In the genomic region with DNA sequence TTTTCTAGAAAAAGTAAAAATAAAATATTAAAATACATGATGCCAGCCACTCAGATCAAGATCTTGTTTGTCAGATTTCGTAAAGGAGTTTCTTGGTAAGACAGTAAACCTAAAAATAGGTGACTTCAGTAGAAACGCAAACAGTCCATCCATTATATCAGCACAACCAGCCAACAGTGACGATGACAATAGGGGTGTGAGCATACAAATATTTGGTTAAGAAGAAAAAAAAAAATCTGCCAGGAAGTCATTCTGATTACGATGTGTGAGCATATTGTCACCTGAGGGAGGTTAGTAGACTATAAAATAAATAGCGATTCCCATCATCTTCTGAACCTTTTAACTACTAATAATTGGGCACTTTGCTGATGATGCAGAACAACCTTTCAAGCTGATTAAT, we compare ENCODE assay signal across 25 cellular contexts. TPM values are rescaled to one million over a fixed set of nuclear protein-coding genes. Genes with fewer than 3 reads are reported as not detected.
DNase-seq lines count a peak whose midpoint lies in the region; ATAC-seq and FAIRE-seq lines count a peak whose summit lies in the region.
"Had no signal": no experiment of that assay in that cellular context is flagged by ENCODE, and none has a peak within 500 bp of the region (broad histone marks: within the 10 kb centered on the region; RNA-seq: fewer than 3 reads in every experiment).

No MANE protein-coding gene starts in this region.

- peak; percentile 99 for FAIRE-seq in islet of Langerhans (lab: Jason Lieb, UNC)
- FAIRE-seq: RCC 7860 had no signal

- no peaks in the 10 kb centered on the region for H3K9me3 ChIP-seq in SJCRH30 (replicated peaks)
- H3K9me3 ChIP-seq: breast epithelium, lower lobe of right lung, thyroid gland had no signal

- no peaks in the 10 kb centered on the region for H3K36me3 ChIP-seq in SJCRH30
- H3K36me3 ChIP-seq: breast epithelium, lower lobe of right lung, thyroid gland had no signal

- H3K27ac ChIP-seq in SJCRH30 = no peak overlapping the region
- H3K27ac ChIP-seq: breast epithelium, lower lobe of right lung, skin epidermis, thyroid gland had no signal

- peak; percentile 94 for DNase-seq in DMS53 (lab: John Stamatoyannopoulos, UW)
- DNase-seq in NCI-H1417 (lab: John Stamatoyannopoulos, UW) = peak in 2 of 3 experiments; percentile 69 to 96
- peak; percentile 36 for DNase-seq in NCI-H345 treated with DMSO at 0.1 percent for 48 hours (lab: John Stamatoyannopoulos, UW; ENCODE audit: unreplicated experiment)
- DNase-seq in SJCRH30 = no peak
- DNase-seq: activated CD4-positive, alpha-beta T cell treated with anti-CD3 and anti-CD28 coated beads, Interleukin-2, amount 50 U/mL, for 48 hours; activated naive CD4-positive, alpha-beta T cell treated with anti-CD3 and anti-CD28 coated beads, Interleukin-2, amount 50 U/mL, for 16 hours; amygdala; DMS 273 treated with DMSO at 0.1 percent for 48 hours; effector CD4-positive, alpha-beta T cell; glutamatergic neuron; KBM-7; lower lobe of right lung; NCI-H187; NCI-H446 treated with DMSO at 0.1 percent for 48 hours; T-helper 1 cell; thyroid gland had no signal

- H3K4me3 ChIP-seq in SJCRH30 = no peak overlapping the region
- H3K4me3 ChIP-seq: breast epithelium, lower lobe of right lung, skin epidermis, thyroid gland had no signal

- ATAC-seq in HG03571 (IDR thresholded peaks at IDR 0.05; ENCODE audit: unreplicated experiment) = no peak
- no peak for ATAC-seq in HG02970 (IDR thresholded peaks at IDR 0.05; ENCODE audit: low FRiP score, unreplicated experiment)
- no peak for ATAC-seq in esophagus mucosa
- ATAC-seq: activated CD4-positive, CD25-positive, alpha-beta regulatory T cell treated with anti-CD3 and anti-CD28 coated beads, Interleukin-2, amount 50 U/mL, for 24 hours; lower lobe of right lung; natural killer cell treated with Interleukin-12 subunit alpha and Interleukin-12 subunit beta and Interleukin-15 and Interleukin-18, amount 100 ng/mL, for 72 hours had no signal

- no peaks in the 10 kb centered on the region for H3K4me1 ChIP-seq in SJCRH30
- H3K4me1 ChIP-seq: breast epithelium, lower lobe of right lung had no signal

- H3K27me3 ChIP-seq in SJCRH30 = no peaks in the 10 kb centered on the region
- H3K27me3 ChIP-seq: breast epithelium, thyroid gland had no signal

RNA-seq across cellular contexts. Expression of gene SLC7A11, which starts 37.6 kb away (rescaled TPM):
- total RNA-seq in esophagus mucosa = 16.3 TPM
- total RNA-seq in SJCRH30 (2014; rRNA removed; shearing (Covaris generic)) = 1.2 and 2.1 TPM in 2 replicates

Comparison
In these comparisons a context has a peak if more than half of its experiments do, and no peak if none do; other contexts are left out.
1. DNase-seq: peak in DMS53 (single experiment), NCI-H1417 (2 of 3) and NCI-H345 treated with DMSO at 0.1 percent for 48 hours (single experiment); none in SJCRH30 (0 of 2).